8 cellular contexts compared by ENCODE assay signal in the genomic region with DNA sequence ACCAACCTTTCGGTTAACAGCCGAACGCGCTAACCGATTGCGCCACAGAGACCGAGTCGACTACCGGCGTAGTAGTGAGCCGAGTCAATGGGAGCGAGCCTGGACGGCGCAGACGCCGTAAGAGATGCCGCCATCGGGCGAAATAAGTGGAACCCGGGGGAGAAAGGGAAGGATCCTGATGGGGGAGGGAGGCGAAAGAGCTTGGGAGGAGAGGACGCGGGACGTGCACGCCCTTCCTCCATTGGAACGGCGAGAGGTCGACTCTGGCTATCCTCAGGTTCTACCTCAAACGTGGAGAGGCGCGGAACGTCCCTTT. TPM values are rescaled to one million over a fixed set of nuclear protein-coding genes. Genes with fewer than 3 reads are reported as not detected.
A peak's percentile ranks its signal among the peaks of the same experiment; 100 is the strongest.
DNase-seq lines count a peak whose midpoint lies in the region; ATAC-seq, FAIRE-seq and TF ChIP-seq lines count a peak whose summit lies in the region.

No MANE protein-coding gene starts in this region.

- peaks cover 60% of the 10 kb centered on the region for H3K4me1 ChIP-seq in CD4-positive, CD25-positive, alpha-beta regulatory T cell (ENCODE audit: control insufficient read depth, insufficient read depth, low read length, poor library complexity, severe bottlenecking)
- H3K4me1 ChIP-seq in pancreas = peaks cover 4 to 9% (median 9%) of the 10 kb centered on the region in 3 donors
- peaks cover 36 to 38% of the 10 kb centered on the region in 2 donors for H3K4me1 ChIP-seq in thyroid gland

- TF ChIP-seq CTCF in pancreas (IDR thresholded peaks at IDR 0.05) (no peak), thyroid gland (IDR thresholded peaks at IDR 0.05) (no peak)

- peaks cover 7 to 70% (median 28%) of the 10 kb centered on the region in 4 donors for H3K4me1 Mint-ChIP-seq in CD4-positive, CD25-positive, alpha-beta regulatory T cell

- peak overlapping the region; percentile 88 for H3K27ac ChIP-seq in CD4-positive, CD25-positive, alpha-beta regulatory T cell (ENCODE audit: insufficient read depth, low read length, poor library complexity, severe bottlenecking)
- H3K27ac ChIP-seq in pancreas (peak overlapping the region; percentile 33 to 90 (median 85)), thyroid gland (peak overlapping the region; percentile 33 to 93 (median 69))

- peak overlapping the region; percentile 88 for H3K4me3 ChIP-seq in CD4-positive, CD25-positive, alpha-beta regulatory T cell (ENCODE audit: low read depth, low read length)
- H3K4me3 ChIP-seq in pancreas (peak overlapping the region; percentile 40 to 91 (median 68)), thyroid gland (replicated peaks in 1 of 3) (peak overlapping the region; percentile 40 to 97 (median 53))

- peak; percentile 59 to 87 (median 85) for DNase-seq in CD4-positive, CD25-positive, alpha-beta regulatory T cell
- peak; percentile 77 for DNase-seq in NCI-H1092 treated with DMSO at 0.1 percent for 48 hours (lab: John Stamatoyannopoulos, UW)
- DNase-seq in SW 1271 (lab: John Stamatoyannopoulos, UW) = peak; percentile 65 to 81
- DNase-seq in activated naive CD8-positive, alpha-beta T cell treated with anti-CD3 and anti-CD28 coated beads, Interleukin-2, amount 50 U/mL, for 16 hours (ENCODE audit: low read depth, low spot score) = peak; percentile 68
- peak; percentile 87 for DNase-seq in Right ventricle myocardium superior
- peak; percentile 68 to 95 (median 88) for DNase-seq in pancreas
- peak; percentile 83 to 86 for DNase-seq in thyroid gland

- H3K36me3 ChIP-seq in CD4-positive, CD25-positive, alpha-beta regulatory T cell (ENCODE audit: control insufficient read depth, insufficient read depth, low read length) = peaks cover 20% of the 10 kb centered on the region
- peaks cover 0 to 10% (median 0%) of the 10 kb centered on the region in 3 donors for H3K36me3 ChIP-seq in pancreas
- peaks cover 10 to 13% of the 10 kb centered on the region in 2 donors for H3K36me3 ChIP-seq in thyroid gland

- no peak for TF ChIP-seq POLR2A in thyroid gland (IDR thresholded peaks at IDR 0.05)

- H3K27me3 Mint-ChIP-seq in CD4-positive, CD25-positive, alpha-beta regulatory T cell = peaks cover 35% of the 10 kb centered on the region

- peak; percentile 19 to 23 for ATAC-seq in CD4-positive, CD25-positive, alpha-beta regulatory T cell (ENCODE audit: low read depth in 2 of 2)
- ATAC-seq in GM21723 (IDR thresholded peaks at IDR 0.05; ENCODE audit: unreplicated experiment) (peak; percentile 33), Right ventricle myocardium superior (ENCODE audit: poor library complexity) (peak; percentile 44), pancreas (peak; percentile 46 to 68 (median 52))

- peaks cover 14% of the 10 kb centered on the region for H3K27me3 ChIP-seq in CD4-positive, CD25-positive, alpha-beta regulatory T cell (ENCODE audit: control insufficient read depth, insufficient read depth, low read length)
- no peaks in the 10 kb centered on the region for H3K27me3 ChIP-seq in pancreas
- no peaks in the 10 kb centered on the region for H3K27me3 ChIP-seq in thyroid gland

- no peak for FAIRE-seq in pancreas (lab: Jason Lieb, UNC)

- intact Hi-C loops in Right ventricle myocardium superior (cut with DNase I) (loop anchor here (5.0 kb wide), 1 partner anchor 46 kb away; the partner anchor contains the start of gene PIP4K2B), pancreas (cut with DNase I) (no loop called here), thyroid gland (cut with DNase I) (no loop called here)

- peaks cover 24% of the 10 kb centered on the region for H3K36me3 Mint-ChIP-seq in CD4-positive, CD25-positive, alpha-beta regulatory T cell

- H3K27ac Mint-ChIP-seq in CD4-positive, CD25-positive, alpha-beta regulatory T cell = peak overlapping the region; percentile 93 to 99 (median 98)

- H3K4me3 Mint-ChIP-seq in CD4-positive, CD25-positive, alpha-beta regulatory T cell = peak overlapping the region; percentile 90 to 100 (median 98)

- H3K9me3 Mint-ChIP-seq in CD4-positive, CD25-positive, alpha-beta regulatory T cell = peaks cover 0 to 3% (median 0%) of the 10 kb centered on the region in 7 donors

- no peaks in the 10 kb centered on the region for H3K9me3 ChIP-seq in CD4-positive, CD25-positive, alpha-beta regulatory T cell (ENCODE audit: control insufficient read depth in 2 of 2, low read length in 2 of 2)
- H3K9me3 ChIP-seq in pancreas = no peaks in the 10 kb centered on the region
- no peaks in the 10 kb centered on the region for H3K9me3 ChIP-seq in thyroid gland

- 0% methylated on average over 32 of the region's 32 CpGs for WGBS in pancreas, 2 donors
- WGBS in thyroid gland, 2 donors = 1 to 2% methylated on average over 32 of the region's 32 CpGs

RNA-seq across cellular contexts. Expression of gene PSMB3, which starts 0.8 kb away (rescaled TPM):
- 107 TPM for total RNA-seq in CD4-positive, CD25-positive, alpha-beta regulatory T cell
- polyA plus RNA-seq in CD4-positive, CD25-positive, alpha-beta regulatory T cell = 100 to 1,000 TPM; 473 to 589 (median 509) TPM
- total RNA-seq in Right ventricle myocardium superior (154 TPM), pancreas (10 to 100 TPM; 27.7 to 74.7 (median 54.5) TPM), thyroid gland (100 to 1,000 TPM; 135 to 256 (median 222) TPM)
- polyA plus RNA-seq in pancreas = 100 to 1,000 TPM; 104 to 107 TPM

RNA-seq across cellular contexts. Expression of gene PCGF2, which starts 3.6 kb away (rescaled TPM):
- 0.25 TPM for total RNA-seq in CD4-positive, CD25-positive, alpha-beta regulatory T cell
- polyA plus RNA-seq in CD4-positive, CD25-positive, alpha-beta regulatory T cell = not detected
- 22.2 TPM for total RNA-seq in Right ventricle myocardium superior
- 10 to 100 TPM; 12.9 to 25.2 (median 21.1) TPM for total RNA-seq in pancreas
- 10 to 100 TPM; 39.2 to 39.6 TPM for polyA plus RNA-seq in pancreas
- total RNA-seq in thyroid gland = 10 to 100 TPM in 2 of 4 donors, 1 to 10 TPM in 2; 8.5 to 13.5 (median 10.9) TPM

RNA-seq across cellular contexts. Expression of gene CISD3, which starts 21.6 kb away (rescaled TPM):
- total RNA-seq in CD4-positive, CD25-positive, alpha-beta regulatory T cell = 8.7 TPM
- 10 to 100 TPM; 31.7 to 62.6 (median 40.6) TPM for polyA plus RNA-seq in CD4-positive, CD25-positive, alpha-beta regulatory T cell
- total RNA-seq in Right ventricle myocardium superior (82.5 TPM), pancreas (10 to 100 TPM; 27.5 to 44.3 (median 30.9) TPM), thyroid gland (10 to 100 TPM; 12.4 to 29.0 (median 18.2) TPM)
- 10 to 100 TPM; 28.1 to 34.9 TPM for polyA plus RNA-seq in pancreas

RNA-seq across cellular contexts. Expression of gene MLLT6, which starts 46.7 kb away (rescaled TPM):
- 361 TPM for total RNA-seq in CD4-positive, CD25-positive, alpha-beta regulatory T cell
- polyA plus RNA-seq in CD4-positive, CD25-positive, alpha-beta regulatory T cell = 1 to 10 TPM; 5.2 to 6.8 (median 6.6) TPM
- total RNA-seq in Right ventricle myocardium superior (71.9 TPM), pancreas (100 to 1,000 TPM in 1 of 6 donors, 10 to 100 TPM in 5; 51.3 to 112 (median 67.4) TPM), thyroid gland (100 to 1,000 TPM; 111 to 192 (median 115) TPM)
- polyA plus RNA-seq in pancreas = 100 to 1,000 TPM in 1 of 2 donors, 10 to 100 TPM in 1; 69.9 to 181 TPM

RNA-seq across cellular contexts. Expression of gene PIP4K2B, which starts 47.6 kb away (rescaled TPM):
- total RNA-seq in CD4-positive, CD25-positive, alpha-beta regulatory T cell = 29.5 TPM
- 10 to 100 TPM; 11.6 to 18.5 (median 16.9) TPM for polyA plus RNA-seq in CD4-positive, CD25-positive, alpha-beta regulatory T cell
- total RNA-seq in Right ventricle myocardium superior = 41.9 TPM
- 10 to 100 TPM in 5 of 6 donors, 1 to 10 TPM in 1; 9.0 to 22.2 (median 11.7) TPM for total RNA-seq in pancreas
- 10 to 100 TPM; 14.2 to 17.0 TPM for polyA plus RNA-seq in pancreas
- total RNA-seq in thyroid gland = 10 to 100 TPM; 40.8 to 48.6 (median 43.8) TPM

Comparison
In these comparisons a context has a peak if more than half of its experiments do, and no peak if none do; other contexts are left out.
1. Peak in every context shown above with its lines: DNase-seq, ATAC-seq, H3K4me3 ChIP-seq and H3K27ac ChIP-seq.